Comparison of ENCODE assay signal across 10 cellular contexts in genomic region chr5:128498844-128499455, GRCh38. TPM values are rescaled to one million over a fixed set of nuclear protein-coding genes. Genes with fewer than 3 reads are reported as not detected.
DNase-seq lines count a peak whose midpoint lies in the region; ATAC-seq and TF ChIP-seq lines count a peak whose summit lies in the region.
"Had no signal": no experiment of that assay in that cellular context is flagged by ENCODE, and none has a peak within 500 bp of the region (broad histone marks: within the 10 kb centered on the region; RNA-seq: fewer than 3 reads in every experiment).

No MANE protein-coding gene starts in this region.

- H2AK9ac ChIP-seq in IMR-90 (replicated peaks; ENCODE audit: low read depth, low read length, poor library complexity): no peak overlapping the region

- POLR2A ChIA-PET in IMR-90 (lab: Charles Lee; ENCODE audit: unreplicated experiment): no interaction called here

- DNase-seq in IMR-90: peak; percentile 79
- DNase-seq in astrocyte of the spinal cord (ENCODE audit: low read depth, low spot score): peak; percentile 84
- DNase-seq in right lobe of liver: no peak
- DNase-seq in tibial artery: no peak
- DNase-seq in OCI-M2 (lab: John Stamatoyannopoulos, UW; ENCODE audit: unreplicated experiment): no peak

- no peak overlapping the region for H2AK5ac ChIP-seq in IMR-90 (ENCODE audit: low read depth, low read length)

- TF ChIP-seq RAD21 in IMR-90 (IDR thresholded peaks at IDR 0.05; ENCODE audit: low read length): peak; percentile 72

- dilution Hi-C loops in IMR-90 (cut with HindIII; ENCODE audit: low sequenced_read_pairs, unreplicated experiment): no loop called here

- H3K4me3 ChIP-seq in DOHH2 (ENCODE audit: low read length): no peak overlapping the region
- H3K4me3 ChIP-seq in IMR-90 (ENCODE audit: insufficient read depth, low read depth, low read length): no peak overlapping the region
- no peak overlapping the region for H3K4me3 ChIP-seq in astrocyte of the spinal cord (ENCODE audit: low read depth, low read length)
- no peak overlapping the region for H3K4me3 ChIP-seq in right lobe of liver
- H3K4me3 ChIP-seq in tibial artery: no peak overlapping the region
- H3K4me3 ChIP-seq: skin epidermis had no signal

- no peak overlapping the region for H4K5ac ChIP-seq in IMR-90 (ENCODE audit: low read depth, low read length)

- no peak overlapping the region for H4K91ac ChIP-seq in IMR-90 (ENCODE audit: insufficient read depth, low read depth, low read length)

- no peaks in the 10 kb centered on the region for H3K9me1 ChIP-seq in IMR-90 (ENCODE audit: insufficient read depth, low read length)

- no peak overlapping the region for H2BK120ac ChIP-seq in IMR-90 (ENCODE audit: low read depth, low read length)

- 0 out of 2 replicates have a peak, but pooled peaks cover under 1% of the 10 kb centered on the region for H3K9me3 ChIP-seq in DOHH2 (ENCODE audit: control insufficient read depth, insufficient read depth, low read length)
- no peaks in the 10 kb centered on the region for H3K9me3 ChIP-seq in IMR-90 (ENCODE audit: control insufficient read depth, insufficient read depth, low read length)
- no peaks in the 10 kb centered on the region for H3K9me3 ChIP-seq in right lobe of liver
- H3K9me3 ChIP-seq in tibial artery: peaks cover 0 to 6% (median 0%) of the 10 kb centered on the region in 3 donors

- no TSS peak for BruUV-seq in IMR-90 (replicated peaks; lab: Mats Ljungman, UMichigan)

- WGBS in IMR-90 (ENCODE audit: extremely low coverage in 2 of 2, insufficient read length in 1 of 2), 2 experiments: no CpG with 5 or more reads among the region's 5 CpGs
- 30% methylated on average over 5 of the region's 5 CpGs for WGBS in right lobe of liver (ENCODE audit: insufficient coverage, low coverage, low lambda C conversion rate, missing lambda C conversion rate)

- H3K79me1 ChIP-seq in IMR-90 (ENCODE audit: low read depth in 1 of 2, low read length in 2 of 2): peaks cover 4 to 20% of the 10 kb centered on the region in 2 experiments; a peak in 3 of 4 replicates

- TF ChIP-seq POLR2A in IMR-90 (IDR thresholded peaks at IDR 0.05; ENCODE audit: low read depth, low read length) (no peak), right lobe of liver (IDR thresholded peaks at IDR 0.05) (no peak)

- H3K9ac ChIP-seq in IMR-90 (ENCODE audit: low read depth, low read length): no peak overlapping the region

- H4K20me1 ChIP-seq in DOHH2 (ENCODE audit: control insufficient read depth, insufficient read depth, low read depth, low read length) (no peaks in the 10 kb centered on the region), IMR-90 (ENCODE audit: insufficient read depth, low read length) (peaks cover 15% of the 10 kb centered on the region; the same call in 1 of the 2 replicates)

- no peak overlapping the region for H3K14ac ChIP-seq in IMR-90 (replicated peaks; ENCODE audit: low read depth, low read length)

- H3K4me1 ChIP-seq in DOHH2 (ENCODE audit: control insufficient read depth, low read length) (no peaks in the 10 kb centered on the region), IMR-90 (ENCODE audit: control insufficient read depth, insufficient read depth, low read length) (peaks cover 4% of the 10 kb centered on the region), right lobe of liver (no peaks in the 10 kb centered on the region), tibial artery (no peaks in the 10 kb centered on the region)

- no peak overlapping the region for H3K4ac ChIP-seq in IMR-90 (ENCODE audit: low read depth, low read length)

- no peak overlapping the region for H3K56ac ChIP-seq in IMR-90 (ENCODE audit: extremely low read depth, insufficient read depth, low read length)

- H3K27me3 ChIP-seq in DOHH2 (ENCODE audit: control insufficient read depth, low read length): no peaks in the 10 kb centered on the region
- H3K27me3 ChIP-seq in IMR-90 (ENCODE audit: control insufficient read depth, insufficient read depth, low read length): no peaks in the 10 kb centered on the region
- no peaks in the 10 kb centered on the region for H3K27me3 ChIP-seq in right lobe of liver
- H3K27me3 ChIP-seq in tibial artery: no peaks in the 10 kb centered on the region

- H3K79me2 ChIP-seq in DOHH2 (ENCODE audit: control insufficient read depth, low read length): no peaks in the 10 kb centered on the region

- no peak overlapping the region for H2BK15ac ChIP-seq in IMR-90 (ENCODE audit: low read depth, low read length)

- H3K23ac ChIP-seq in IMR-90 (ENCODE audit: low read depth, low read length): no peak overlapping the region

- H2AFZ ChIP-seq in IMR-90 (replicated peaks; ENCODE audit: low read length, poor library complexity): no peak overlapping the region

- TF ChIP-seq CTCF in DOHH2 (IDR thresholded peaks at IDR 0.05; ENCODE audit: low read depth, low read length, poor library complexity, severe bottlenecking) (peak; percentile 42), IMR-90 (conservative IDR thresholded peaks at IDR 0.05; ENCODE audit: low read depth, low read length) (peak; percentile 69), astrocyte of the spinal cord (IDR thresholded peaks at IDR 0.05; ENCODE audit: low read depth, low read length) (peak; percentile 52), right lobe of liver (IDR thresholded peaks at IDR 0.05) (peak in 3 of 4 donors; percentile 36 to 39 (median 39)), tibial artery (IDR thresholded peaks at IDR 0.05) (no peak)

- no peaks in the 10 kb centered on the region for H3K36me3 ChIP-seq in DOHH2 (ENCODE audit: control insufficient read depth, low read length)
- peaks cover 6% of the 10 kb centered on the region for H3K36me3 ChIP-seq in IMR-90 (ENCODE audit: control insufficient read depth, insufficient read depth, low read length)
- H3K36me3 ChIP-seq in right lobe of liver: no peaks in the 10 kb centered on the region
- no peaks in the 10 kb centered on the region for H3K36me3 ChIP-seq in tibial artery

- intact Hi-C loops in IMR-90 (cut with micrococcal nuclease) (loop anchor here (1.0 kb wide), 1 partner anchor 286 kb away; no protein-coding TSS in a partner anchor), right lobe of liver (cut with DNase I) (no loop called here), tibial artery (cut with DNase I; ENCODE audit: low total_unique reads) (no loop called here)

- H4K8ac ChIP-seq in IMR-90 (ENCODE audit: low read depth in 2 of 2, low read length in 2 of 2): no peak overlapping the region

- H2BK5ac ChIP-seq in IMR-90 (ENCODE audit: low read depth, low read length, poor library complexity, severe bottlenecking): no peak overlapping the region

- CTCF ChIA-PET in IMR-90 (lab: Yijun Ruan, JAX): interaction anchor here (0.7 to 1.1 kb wide), 3 partner anchors 17 to 261 kb away, joined by 3 to 5 read pairs (median 3); no protein-coding TSS in a partner anchor

- no peak overlapping the region for H3K27ac ChIP-seq in DOHH2 (ENCODE audit: low read depth, low read length)
- H3K27ac ChIP-seq in IMR-90 (ENCODE audit: insufficient read depth, low read length): no peak overlapping the region
- no peak overlapping the region for H3K27ac ChIP-seq in right lobe of liver
- H3K27ac ChIP-seq in tibial artery: no peak overlapping the region
- H3K27ac ChIP-seq: skin epidermis had no signal

- H3F3A ChIP-seq in DOHH2 (ENCODE audit: control insufficient read depth, insufficient read depth): no peaks in the 10 kb centered on the region

- in situ Hi-C loops in IMR-90 (cut with MboI; ENCODE audit: low sequenced_read_pairs) (loop anchor here (25.0 kb wide), 1 partner anchor 937 kb away; no protein-coding TSS in a partner anchor), astrocyte of the spinal cord (cut with HindIII; ENCODE audit: low sequenced_read_pairs) (no loop called here)

- H3K9me2 ChIP-seq in DOHH2 (replicated peaks; ENCODE audit: control insufficient read depth, low read length): no peaks in the 10 kb centered on the region

- H3K18ac ChIP-seq in IMR-90 (ENCODE audit: low read depth, low read length): no peak overlapping the region

- H2BK20ac ChIP-seq in IMR-90 (ENCODE audit: low read depth, low read length): no peak overlapping the region

- H3K4me2 ChIP-seq in DOHH2 (ENCODE audit: low read length) (no peak overlapping the region), IMR-90 (ENCODE audit: low read depth, low read length) (no peak overlapping the region)

- ATAC-seq in IMR-90 (ENCODE audit: low read depth): peak; percentile 79
- no peak for ATAC-seq in right lobe of liver
- no peak for ATAC-seq in GM19455 (IDR thresholded peaks at IDR 0.05; ENCODE audit: unreplicated experiment)
- no peak for ATAC-seq in HG03159 (IDR thresholded peaks at IDR 0.05; ENCODE audit: unreplicated experiment)

TF ChIP-seq in IMR-90, 13 proteins besides CTCF, POLR2A, EP300 and RAD21:
- peak; percentile 66 for TF ChIP-seq SMC3 (IDR thresholded peaks at IDR 0.05; ENCODE audit: low read depth, low read length)
- TF ChIP-seq CHD1 (IDR thresholded peaks at IDR 0.05; ENCODE audit: low read depth, low read length): no peak
- TF ChIP-seq BHLHE40 (IDR thresholded peaks at IDR 0.05; ENCODE audit: low read depth, low read length): no peak
- TF ChIP-seq, protein P1, sequence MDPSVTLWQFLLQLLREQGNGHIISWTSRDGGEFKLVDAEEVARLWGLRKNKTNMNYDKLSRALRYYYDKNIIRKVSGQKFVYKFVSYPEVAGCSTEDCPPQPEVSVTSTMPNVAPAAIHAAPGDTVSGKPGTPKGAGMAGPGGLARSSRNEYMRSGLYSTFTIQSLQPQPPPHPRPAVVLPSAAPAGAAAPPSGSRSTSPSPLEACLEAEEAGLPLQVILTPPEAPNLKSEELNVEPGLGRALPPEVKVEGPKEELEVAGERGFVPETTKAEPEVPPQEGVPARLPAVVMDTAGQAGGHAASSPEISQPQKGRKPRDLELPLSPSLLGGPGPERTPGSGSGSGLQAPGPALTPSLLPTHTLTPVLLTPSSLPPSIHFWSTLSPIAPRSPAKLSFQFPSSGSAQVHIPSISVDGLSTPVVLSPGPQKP (IDR thresholded peaks at IDR 0.05; ENCODE audit: borderline replicate concordance, low read depth, low read length): no peak

RNA-seq across cellular contexts. Expression of gene FBN2, which starts 39.1 kb away (rescaled TPM):
- 67.5 and 69.0 TPM in 2 replicates for total RNA-seq in IMR-90 (2012; rRNA removed)
- polyA plus RNA-seq in IMR-90 (2012; rRNA removed): 22.6 and 26.7 TPM in 2 replicates
- polyA plus RNA-seq in IMR-90 (2012; cell fraction: cytosol; rRNA removed): 12.4 and 13.0 TPM in 2 replicates
- 9.7 and 25.9 TPM in 2 replicates for polyA plus RNA-seq in IMR-90 (2012; cell fraction: nucleus; rRNA removed; ENCODE audit: low replicate concordance)
- total RNA-seq in right lobe of liver: under 1 TPM; 0.06 to 0.98 (median 0.45) TPM
- total RNA-seq: T-helper 1 cell treated with Interleukin-12 subunit alpha and Interleukin-12 subunit beta and Interleukin-4 antibody, amounts not matched to agents 30 ng/mL and 1 ng/mL, for 36 hours had no signal

Comparison
In these comparisons a context has a peak if more than half of its experiments do, and no peak if none do; other contexts are left out.
1. CTCF ChIP-seq: peak in DOHH2 (single experiment), IMR-90 (single experiment), astrocyte of the spinal cord (single experiment) and right lobe of liver (3 of 4); none in tibial artery (0 of 2).
2. DNase-seq: peak in IMR-90 (single experiment) and astrocyte of the spinal cord (single experiment); none in right lobe of liver (0 of 3), tibial artery (0 of 2) and OCI-M2 (single experiment).
3. RNA of gene FBN2, which starts 39.1 kb away (total RNA-seq): 67.5 to 69.0 TPM in IMR-90; 0.06 to 0.98 TPM in right lobe of liver; every median in the first group is over 10 times any median in the second.